ENCODE assay signal across 1 cellular context in genomic region chr2:96867756-96868554, GRCh38.
TF ChIP-seq lines count a peak whose summit lies in the region.

No MANE protein-coding gene starts in this region.

TF ChIP-seq in K562, 482 proteins besides CTCF, POLR2A, EP300 and RAD21:
- TF ChIP-seq GABPB1 (CRISPR knock-in tag; IDR thresholded peaks at IDR 0.05) (no peak), CEBPG (CRISPR knock-in tag; IDR thresholded peaks at IDR 0.05) (0 out of 2 replicates have a peak, but pooled peaks have one; percentile 61), CEBPG (tag; conservative IDR thresholded peaks at IDR 0.05 in 1 of 2, IDR thresholded peaks at IDR 0.05 in 1 of 2) (no peak), ELF1 (tag; IDR thresholded peaks at IDR 0.05) (0 out of 2 replicates have a peak, but pooled peaks have one; percentile 7), CREB1 (IDR thresholded peaks at IDR 0.05) (0 out of 2 replicates have a peak, but pooled peaks have one; percentile 12), CREB1 (CRISPR knock-in tag; IDR thresholded peaks at IDR 0.05) (no peak), CBX1 (IDR thresholded peaks at IDR 0.05; ENCODE audit: low read depth) (0 out of 2 replicates have a peak, but pooled peaks have one; percentile 18), FOS (IDR thresholded peaks at IDR 0.05; ENCODE audit: extremely low read depth, insufficient read length) (no peak), IRF9 (tag; IDR thresholded peaks at IDR 0.05) (peak; percentile 33; the same call in 1 of the 2 replicates), ZBTB43 (CRISPR knock-in tag; IDR thresholded peaks at IDR 0.05) (peak; percentile 40; the same call in 1 of the 2 replicates)
